In the genomic region with DNA sequence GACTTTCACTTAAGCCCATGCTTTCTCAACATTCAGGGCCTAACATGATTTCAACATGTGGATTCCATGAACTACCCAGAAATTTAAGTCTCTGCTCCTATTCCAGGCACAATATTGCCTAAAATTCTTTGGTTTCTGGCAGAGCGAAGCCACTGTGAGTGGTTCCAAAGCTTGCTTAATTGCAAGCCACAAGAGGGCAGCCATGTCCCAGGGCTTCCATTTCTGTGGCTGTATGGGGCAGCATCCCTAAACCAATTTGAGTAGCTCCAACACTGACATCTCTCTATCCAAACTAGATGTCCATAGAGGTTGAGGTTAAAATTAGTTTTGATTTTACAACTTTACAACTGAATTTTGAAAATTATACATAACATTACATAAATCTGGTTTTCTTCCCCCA, we compare ENCODE assay signal across 8 cellular contexts. TPM values are rescaled to one million over a fixed set of nuclear protein-coding genes. Genes with fewer than 3 reads are reported as not detected.
DNase-seq lines count a peak whose midpoint lies in the region; ATAC-seq and TF ChIP-seq lines count a peak whose summit lies in the region.

No MANE protein-coding gene starts in this region.

- ATAC-seq in GM18499 (IDR thresholded peaks at IDR 0.05; ENCODE audit: insufficient read depth, unreplicated experiment) (peak; percentile 66), HG02943 (IDR thresholded peaks at IDR 0.05; ENCODE audit: low read depth, unreplicated experiment) (peak; percentile 88), sciatic nerve (peak; percentile 80)

- BruUV-seq in OCI-LY7 (replicated peaks; lab: Mats Ljungman, UMichigan), result no TSS peak

- peak; percentile 53 for TF ChIP-seq CTCF in OCI-LY7 (conservative IDR thresholded peaks at IDR 0.05; ENCODE audit: low read length)

- in situ Hi-C loops in ACHN (cut with HindIII; ENCODE audit: low pct_ligation_motif_present, low pct_unique_long_range_greater_than_20kb, low sequenced_read_pairs), result no loop called here

- H3K9me2 ChIP-seq in OCI-LY7 (ENCODE audit: insufficient read depth, low read length), result no peaks in the 10 kb centered on the region

- H3K36me3 ChIP-seq in OCI-LY7 (ENCODE audit: insufficient read depth, low read length), result no peaks in the 10 kb centered on the region

- H3K4me3 ChIP-seq in OCI-LY7 (ENCODE audit: low read depth, low read length, poor library complexity, severe bottlenecking), result no peak overlapping the region

- no peaks in the 10 kb centered on the region for H4K20me1 ChIP-seq in OCI-LY7 (ENCODE audit: insufficient read depth, low read length)

- CTCF ChIA-PET in OCI-LY7 (lab: Charles Lee; ENCODE audit: unreplicated experiment), result no interaction called here

- POLR2A ChIA-PET in OCI-LY7 (lab: Charles Lee), result interaction anchor here (1.6 kb wide), 1 partner anchor 9 kb away, joined by 3 read pairs; no protein-coding TSS in a partner anchor

- no peak overlapping the region for H3K4me2 ChIP-seq in OCI-LY7 (ENCODE audit: low read length)

- no peaks in the 10 kb centered on the region for H3K9me3 ChIP-seq in OCI-LY7 (ENCODE audit: low read length)

- no peak overlapping the region for H2AFZ ChIP-seq in OCI-LY7 (ENCODE audit: low read length)

- DNase-seq in ACHN (peak; percentile 65), OCI-LY7 (ENCODE audit: low spot score) (no peak), glomerular visceral epithelial cell (ENCODE audit: extremely low spot score) (peak; percentile 33), sciatic nerve (ENCODE audit: low spot score) (peak; percentile 67), NCI-H1930 (lab: John Stamatoyannopoulos, UW) (no peak)
- DNase-seq in activated T-helper 1 cell treated with anti-CD3 and anti-CD28 coated beads, Interleukin-2, amount 50 U/mL, for 16 hours (ENCODE audit: low read depth in 1 of 2, low spot score in 1 of 2), result peak; percentile 33 to 37

- H3K79me2 ChIP-seq in OCI-LY7 (ENCODE audit: insufficient read depth, low read depth, low read length), result no peaks in the 10 kb centered on the region

- intact Hi-C loops in OCI-LY7 (cut with micrococcal nuclease; ENCODE audit: unreplicated experiment), result no loop called here
- intact Hi-C loops in sciatic nerve (cut with DNase I), result no loop called here

- no peaks in the 10 kb centered on the region for H3K4me1 ChIP-seq in OCI-LY7 (ENCODE audit: insufficient read depth, low read length, poor library complexity, severe bottlenecking)

- no peak overlapping the region for H3K27ac ChIP-seq in OCI-LY7 (ENCODE audit: low read depth, low read length, poor library complexity, severe bottlenecking)

RNA-seq across cellular contexts. Expression of gene MDFIC, which starts 56.3 kb away (rescaled TPM):
- not detected in 2 replicates for total RNA-seq in OCI-LY7 (2014; rRNA removed; shearing (Covaris generic))
- not detected in 2 replicates for total RNA-seq in OCI-LY7 (2022)
- 60.7 TPM for total RNA-seq in sciatic nerve

Comparison
In these comparisons a context has a peak if more than half of its experiments do, and no peak if none do; other contexts are left out.
1. DNase-seq: peak in ACHN (single experiment), activated T-helper 1 cell treated with anti-CD3 and anti-CD28 coated beads, Interleukin-2, amount 50 U/mL, for 16 hours (2 of 2), glomerular visceral epithelial cell (single experiment) and sciatic nerve (single experiment); none in OCI-LY7 (single experiment) and NCI-H1930 (0 of 2).
2. RNA of gene MDFIC, which starts 56.3 kb away (total RNA-seq): 60.7 TPM in sciatic nerve (single experiment); not detected in OCI-LY7; every median in the first group is over 10 times any median in the second.
3. Peak in every context shown above with its lines, with median percentiles within 50 percentile points of each other: ATAC-seq.